Comparison of ENCODE assay signal across 24 cellular contexts in the genomic region with DNA sequence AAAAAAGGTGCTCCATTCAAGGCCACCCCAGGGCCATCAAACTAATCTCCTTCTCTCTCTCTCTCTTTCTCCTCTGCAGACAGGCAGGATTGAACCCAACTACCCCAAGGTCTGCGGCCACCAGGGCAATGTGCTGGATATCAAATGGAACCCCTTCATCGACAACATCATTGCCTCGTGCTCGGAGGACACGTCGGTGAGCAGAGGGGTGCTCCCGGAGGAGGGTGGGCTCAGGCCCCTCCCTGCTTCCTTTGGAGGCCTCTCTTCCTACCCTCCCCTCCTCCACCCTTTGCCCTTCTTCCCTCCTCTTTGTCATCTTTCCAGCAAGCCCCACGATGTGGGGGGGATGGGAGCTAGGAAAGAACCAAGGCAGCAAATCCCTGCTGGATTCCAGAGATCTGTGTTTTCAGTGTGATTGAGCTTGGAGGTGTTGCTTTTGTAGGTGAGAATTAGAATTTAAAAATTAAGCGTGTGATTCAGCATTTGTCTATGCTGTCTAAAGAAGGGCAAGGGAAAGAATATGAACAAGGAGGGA.
"Had no signal": no experiment of that assay in that cellular context is flagged by ENCODE, and none has a peak within 500 bp of the region (broad histone marks: within the 10 kb centered on the region; RNA-seq: fewer than 3 reads in every experiment).

No MANE protein-coding gene starts in this region.

- H3K27ac Mint-ChIP-seq: activated CD8-positive, alpha-beta T cell treated with anti-CD3 and anti-CD28 coated beads, Interleukin-2, amount 10 ng/mL, durations not matched to agents 7 days and 5 days; activated naive CD4-positive, alpha-beta T cell treated with anti-CD3 and anti-CD28 coated beads, Interleukin-2, amount 50 U/mL, for 24 hours; activated T-helper 1 cell treated with anti-CD3 and anti-CD28 coated beads, Interleukin-12 subunit alpha, Interleukin-12 subunit beta, Interleukin-2, Interleukin-4 antibody, amounts not matched to agents 30 ng/mL and 10 ng/mL and 1 ng/mL, durations not matched to agents 14 hours and 24 hours and 36 hours; dendritic cell treated with granulocyte-macrophage colony-stimulating factor and Interleukin-4, amounts not matched to agents 40 ng/mL and 50 ng/mL, for 4 days; mesothelial cell of epicardium; stimulated activated effector memory CD8-positive, alpha-beta T cell treated with anti-CD3 and anti-CD28 coated beads, Interleukin-12 subunit alpha, Interleukin-12 subunit beta, amount 100 ng/mL, for 72 hours had no signal

- H3K4me3 Mint-ChIP-seq: activated CD8-positive, alpha-beta T cell treated with anti-CD3 and anti-CD28 coated beads, Interleukin-2, amount 10 ng/mL, durations not matched to agents 7 days and 5 days; activated naive CD4-positive, alpha-beta T cell treated with anti-CD3 and anti-CD28 coated beads, Interleukin-2, amount 50 U/mL, for 24 hours; activated T-helper 1 cell treated with anti-CD3 and anti-CD28 coated beads, Interleukin-12 subunit alpha, Interleukin-12 subunit beta, Interleukin-2, Interleukin-4 antibody, amounts not matched to agents 30 ng/mL and 10 ng/mL and 1 ng/mL, durations not matched to agents 14 hours and 24 hours and 36 hours; dendritic cell treated with granulocyte-macrophage colony-stimulating factor and Interleukin-4, amounts not matched to agents 40 ng/mL and 50 ng/mL, for 4 days; mesothelial cell of epicardium; naive thymus-derived CD8-positive, alpha-beta T cell; stimulated activated effector memory CD8-positive, alpha-beta T cell treated with anti-CD3 and anti-CD28 coated beads, Interleukin-12 subunit alpha, Interleukin-12 subunit beta, amount 100 ng/mL, for 72 hours; stimulated activated naive CD8-positive, alpha-beta T cell treated with anti-CD3 and anti-CD28 coated beads, Interleukin-15, amount 100 ng/mL, for 72 hours had no signal

- H3K9me3 ChIP-seq: left lung, pancreas, psoas muscle, right atrium auricular region, suprapubic skin, transverse colon had no signal

- H3K27me3 Mint-ChIP-seq: activated naive CD4-positive, alpha-beta T cell treated with anti-CD3 and anti-CD28 coated beads, Interleukin-2, amount 50 U/mL, for 24 hours; dendritic cell treated with granulocyte-macrophage colony-stimulating factor and Interleukin-4, amounts not matched to agents 40 ng/mL and 50 ng/mL, for 4 days had no signal

- H3K36me3 ChIP-seq: brain microvascular endothelial cell, left lung, pancreas, right atrium auricular region, transverse colon had no signal

- H3K4me2 ChIP-seq: hepatocyte had no signal

- H3K79me2 ChIP-seq: hepatocyte had no signal

- DNase-seq: activated CD4-positive, alpha-beta T cell treated with anti-CD3 and anti-CD28 coated beads for 1 hour; activated CD4-positive, alpha-beta T cell treated with anti-CD3 and anti-CD28 coated beads, Interleukin-2, amount 50 U/mL, for 1 hour; activated CD8-positive, alpha-beta T cell treated with anti-CD3 and anti-CD28 coated beads, Interleukin-2, amount 10 ng/mL, durations not matched to agents 7 days and 5 days; activated gamma-delta T cell treated with Interleukin-2 at 50 U/mL for 16 hours; brain microvascular endothelial cell; effector CD8-positive, alpha-beta T cell; erythroblast; foreskin fibroblast; kidney glomerular epithelial cell; left lung; naive thymus-derived CD8-positive, alpha-beta T cell; pancreas; stimulated activated naive CD8-positive, alpha-beta T cell treated with anti-CD3 and anti-CD28 coated beads, Interleukin-15, amount 100 ng/mL, for 72 hours; transverse colon had no signal

- H3K9me3 Mint-ChIP-seq: activated naive CD4-positive, alpha-beta T cell treated with anti-CD3 and anti-CD28 coated beads, Interleukin-2, amount 50 U/mL, for 24 hours; activated T-helper 1 cell treated with anti-CD3 and anti-CD28 coated beads, Interleukin-12 subunit alpha, Interleukin-12 subunit beta, Interleukin-2, Interleukin-4 antibody, amounts not matched to agents 30 ng/mL and 10 ng/mL and 1 ng/mL, durations not matched to agents 14 hours and 24 hours and 36 hours; dendritic cell treated with granulocyte-macrophage colony-stimulating factor and Interleukin-4, amounts not matched to agents 40 ng/mL and 50 ng/mL, for 4 days; mesothelial cell of epicardium; naive thymus-derived CD8-positive, alpha-beta T cell; stimulated activated effector memory CD8-positive, alpha-beta T cell treated with anti-CD3 and anti-CD28 coated beads, Interleukin-12 subunit alpha, Interleukin-12 subunit beta, amount 100 ng/mL, for 72 hours; stimulated activated naive CD8-positive, alpha-beta T cell treated with anti-CD3 and anti-CD28 coated beads, Interleukin-15, amount 100 ng/mL, for 72 hours had no signal

- H3K4me3 ChIP-seq: hepatocyte, left lung, lung, pancreas, psoas muscle, right atrium auricular region, suprapubic skin, transverse colon had no signal

- H3K4me1 ChIP-seq: pancreas had no signal

- H3K27me3 ChIP-seq: brain microvascular endothelial cell, hepatocyte, pancreas, right atrium auricular region, suprapubic skin, transverse colon had no signal

- ATAC-seq: activated CD8-positive, alpha-beta T cell treated with anti-CD3 and anti-CD28 coated beads, Interleukin-2, amount 10 ng/mL, durations not matched to agents 7 days and 5 days; left lung; naive thymus-derived CD8-positive, alpha-beta T cell; pancreas; psoas muscle; stimulated activated effector memory CD8-positive, alpha-beta T cell treated with anti-CD3 and anti-CD28 coated beads, Interleukin-12 subunit alpha, Interleukin-12 subunit beta, amount 100 ng/mL, for 72 hours; stimulated activated naive CD8-positive, alpha-beta T cell treated with anti-CD3 and anti-CD28 coated beads, Interleukin-15, amount 100 ng/mL, for 72 hours had no signal

- FAIRE-seq: pancreas had no signal

- H3K36me3 Mint-ChIP-seq: activated naive CD4-positive, alpha-beta T cell treated with anti-CD3 and anti-CD28 coated beads, Interleukin-2, amount 50 U/mL, for 24 hours; mesothelial cell of epicardium; naive thymus-derived CD8-positive, alpha-beta T cell; stimulated activated effector memory CD8-positive, alpha-beta T cell treated with anti-CD3 and anti-CD28 coated beads, Interleukin-12 subunit alpha, Interleukin-12 subunit beta, amount 100 ng/mL, for 72 hours had no signal

- H3K27ac ChIP-seq: brain microvascular endothelial cell, hepatocyte, left lung, pancreas, psoas muscle, right atrium auricular region, suprapubic skin, transverse colon had no signal

- H2AFZ ChIP-seq: hepatocyte had no signal
